Comparison of ENCODE assay signal across 1 cellular context in the genomic region with DNA sequence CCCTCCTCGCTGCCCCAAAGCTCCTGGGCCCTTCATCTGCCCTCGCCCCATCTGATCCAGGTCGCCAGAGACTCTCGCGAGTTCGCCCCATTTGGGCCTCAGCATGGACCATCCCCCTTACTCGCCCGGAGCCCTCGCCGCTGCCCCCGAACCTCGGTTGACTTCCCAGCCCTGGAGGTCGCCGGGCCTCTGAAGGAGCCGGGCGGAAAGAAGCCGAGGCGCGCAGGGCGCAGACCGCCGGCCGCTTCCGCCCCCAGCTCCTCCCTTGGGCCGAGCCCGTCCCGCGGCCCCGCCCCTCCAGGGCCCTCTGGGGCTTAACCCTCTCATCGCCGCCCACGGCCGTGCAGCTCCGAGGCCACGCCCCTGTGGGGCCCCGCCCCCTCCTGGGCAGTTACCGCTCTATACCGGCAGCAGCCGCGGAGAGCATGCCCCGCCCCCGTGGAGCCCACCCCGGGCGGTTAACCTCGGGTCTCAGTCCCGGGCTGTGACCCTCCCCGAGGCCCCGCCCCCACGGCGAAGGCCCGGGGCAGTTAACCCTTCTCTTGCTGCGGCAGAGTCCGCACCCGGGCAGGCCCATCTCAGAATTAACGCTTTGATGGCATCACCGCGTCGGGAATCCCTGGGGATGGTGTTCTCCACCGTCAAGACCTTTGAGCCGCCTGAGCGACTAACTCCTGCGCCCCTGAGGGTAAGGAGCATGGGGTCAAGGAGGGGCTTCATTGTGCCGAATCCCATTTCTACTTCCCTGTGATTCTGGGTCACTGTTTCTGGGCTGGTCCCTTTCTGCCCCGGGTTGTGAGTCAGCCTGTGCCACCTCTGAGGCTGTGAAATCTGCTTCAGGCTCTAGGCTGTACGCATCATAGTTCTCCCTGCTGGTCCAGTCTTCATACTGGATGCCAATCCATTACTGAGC.
A peak's percentile ranks its signal among the peaks of the same experiment; 100 is the strongest.
TF ChIP-seq lines count a peak whose summit lies in the region.

A gene with protein sequence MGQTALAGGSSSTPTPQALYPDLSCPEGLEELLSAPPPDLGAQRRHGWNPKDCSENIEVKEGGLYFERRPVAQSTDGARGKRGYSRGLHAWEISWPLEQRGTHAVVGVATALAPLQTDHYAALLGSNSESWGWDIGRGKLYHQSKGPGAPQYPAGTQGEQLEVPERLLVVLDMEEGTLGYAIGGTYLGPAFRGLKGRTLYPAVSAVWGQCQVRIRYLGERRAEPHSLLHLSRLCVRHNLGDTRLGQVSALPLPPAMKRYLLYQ (minus strand): TSS at position 210 of the 913 bp plus-strand sequence. CDS start 402 bp downstream, outside the sequence.

TF ChIP-seq in K562, 482 proteins besides CTCF, POLR2A, EP300 and RAD21 (continued from another document and continues in another):
- TF ChIP-seq, protein P1, sequence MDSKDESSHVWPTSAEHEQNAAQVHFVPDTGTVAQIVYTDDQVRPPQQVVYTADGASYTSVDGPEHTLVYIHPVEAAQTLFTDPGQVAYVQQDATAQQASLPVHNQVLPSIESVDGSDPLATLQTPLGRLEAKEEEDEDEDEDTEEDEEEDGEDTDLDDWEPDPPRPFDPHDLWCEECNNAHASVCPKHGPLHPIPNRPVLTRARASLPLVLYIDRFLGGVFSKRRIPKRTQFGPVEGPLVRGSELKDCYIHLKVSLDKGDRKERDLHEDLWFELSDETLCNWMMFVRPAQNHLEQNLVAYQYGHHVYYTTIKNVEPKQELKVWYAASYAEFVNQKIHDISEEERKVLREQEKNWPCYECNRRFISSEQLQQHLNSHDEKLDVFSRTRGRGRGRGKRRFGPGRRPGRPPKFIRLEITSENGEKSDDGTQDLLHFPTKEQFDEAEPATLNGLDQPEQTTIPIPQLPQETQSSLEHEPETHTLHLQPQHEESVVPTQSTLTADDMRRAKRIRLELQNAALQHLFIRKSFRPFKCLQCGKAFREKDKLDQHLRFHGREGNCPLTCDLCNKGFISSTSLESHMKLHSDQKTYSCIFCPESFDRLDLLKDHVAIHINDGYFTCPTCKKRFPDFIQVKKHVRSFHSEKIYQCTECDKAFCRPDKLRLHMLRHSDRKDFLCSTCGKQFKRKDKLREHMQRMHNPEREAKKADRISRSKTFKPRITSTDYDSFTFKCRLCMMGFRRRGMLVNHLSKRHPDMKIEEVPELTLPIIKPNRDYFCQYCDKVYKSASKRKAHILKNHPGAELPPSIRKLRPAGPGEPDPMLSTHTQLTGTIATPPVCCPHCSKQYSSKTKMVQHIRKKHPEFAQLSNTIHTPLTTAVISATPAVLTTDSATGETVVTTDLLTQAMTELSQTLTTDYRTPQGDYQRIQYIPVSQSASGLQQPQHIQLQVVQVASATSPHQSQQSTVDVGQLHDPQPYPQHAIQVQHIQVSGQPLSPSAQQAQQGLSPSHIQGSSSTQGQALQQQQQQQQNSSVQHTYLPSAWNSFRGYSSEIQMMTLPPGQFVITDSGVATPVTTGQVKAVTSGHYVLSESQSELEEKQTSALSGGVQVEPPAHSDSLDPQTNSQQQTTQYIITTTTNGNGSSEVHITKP (IDR thresholded peaks at IDR 0.05; ENCODE audit: partially characterized antibody), result peak; percentile 23
- TF ChIP-seq MTA1 (IDR thresholded peaks at IDR 0.05; ENCODE audit: borderline replicate concordance) (no peak), JUN (IDR thresholded peaks at IDR 0.05; ENCODE audit: borderline replicate concordance, low read depth, low read length) (no peak), JUN (CRISPR knock-in tag; IDR thresholded peaks at IDR 0.05; ENCODE audit: borderline replicate concordance) (no peak), POLR2B (IDR thresholded peaks at IDR 0.05; ENCODE audit: low read depth, partially characterized antibody) (peak; percentile 46), NCOR1 (IDR thresholded peaks at IDR 0.05) (no peak), SRF (CRISPR knock-in tag; IDR thresholded peaks at IDR 0.05) (no peak), BRD4 (IDR thresholded peaks at IDR 0.05) (no peak), MXI1 (IDR thresholded peaks at IDR 0.05; ENCODE audit: low read depth, low read length) (peak; percentile 45; the same call in 1 of the 2 replicates), HSF4 (CRISPR knock-in tag; IDR thresholded peaks at IDR 0.05; ENCODE audit: borderline replicate concordance) (no peak), POLR3A (IDR thresholded peaks at IDR 0.05; ENCODE audit: borderline replicate concordance, extremely low read depth, insufficient read depth, insufficient read length) (no peak), CXXC5 (CRISPR knock-in tag; IDR thresholded peaks at IDR 0.05) (peak; percentile 73), ZNF184 (CRISPR knock-in tag; IDR thresholded peaks at IDR 0.05) (no peak), MCM5 (IDR thresholded peaks at IDR 0.05; ENCODE audit: low read depth) (no peak), TAF1 (IDR thresholded peaks at IDR 0.05; ENCODE audit: control insufficient read depth, extremely low read depth, insufficient read depth, low read length, severe bottlenecking) (peak; percentile 52), TBP (optimal IDR thresholded peaks at IDR 0.05; ENCODE audit: low read depth, low read length) (peak; percentile 45), ZNF778 (CRISPR knock-in tag; IDR thresholded peaks at IDR 0.05) (no peak), ZC3H11A (IDR thresholded peaks at IDR 0.05; ENCODE audit: low read depth, low read length) (no peak), ESRRA (IDR thresholded peaks at IDR 0.05; ENCODE audit: borderline replicate concordance, low read depth) (peak; percentile 17; the same call in 1 of the 2 replicates), SIN3A (IDR thresholded peaks at IDR 0.05; ENCODE audit: borderline replicate concordance in 2 of 2, control insufficient read depth in 1 of 2, low read depth in 2 of 2, low read length in 2 of 2) (peak in 1 of 2 experiments; percentile 26; a peak in 1 of 4 replicates), ETV5 (CRISPR knock-in tag; IDR thresholded peaks at IDR 0.05; ENCODE audit: low read depth) (no peak), HDAC2 (IDR thresholded peaks at IDR 0.05) (no peak), HNRNPLL (IDR thresholded peaks at IDR 0.05; ENCODE audit: low read depth, low read length, poor library complexity, severe bottlenecking) (no peak), HCFC1 (IDR thresholded peaks at IDR 0.05; ENCODE audit: low read depth, low read length) (peak; percentile 26; the same call in 1 of the 2 replicates), STAT5A (IDR thresholded peaks at IDR 0.05; ENCODE audit: borderline replicate concordance, low read length) (no peak), RBM39 (optimal IDR thresholded peaks at IDR 0.05; ENCODE audit: low read depth, low read length) (no peak), ZNF445 (CRISPR knock-in tag; IDR thresholded peaks at IDR 0.05; ENCODE audit: low read depth) (no peak), ZBED1 (IDR thresholded peaks at IDR 0.05) (no peak)
- TF ChIP-seq, protein P2, sequence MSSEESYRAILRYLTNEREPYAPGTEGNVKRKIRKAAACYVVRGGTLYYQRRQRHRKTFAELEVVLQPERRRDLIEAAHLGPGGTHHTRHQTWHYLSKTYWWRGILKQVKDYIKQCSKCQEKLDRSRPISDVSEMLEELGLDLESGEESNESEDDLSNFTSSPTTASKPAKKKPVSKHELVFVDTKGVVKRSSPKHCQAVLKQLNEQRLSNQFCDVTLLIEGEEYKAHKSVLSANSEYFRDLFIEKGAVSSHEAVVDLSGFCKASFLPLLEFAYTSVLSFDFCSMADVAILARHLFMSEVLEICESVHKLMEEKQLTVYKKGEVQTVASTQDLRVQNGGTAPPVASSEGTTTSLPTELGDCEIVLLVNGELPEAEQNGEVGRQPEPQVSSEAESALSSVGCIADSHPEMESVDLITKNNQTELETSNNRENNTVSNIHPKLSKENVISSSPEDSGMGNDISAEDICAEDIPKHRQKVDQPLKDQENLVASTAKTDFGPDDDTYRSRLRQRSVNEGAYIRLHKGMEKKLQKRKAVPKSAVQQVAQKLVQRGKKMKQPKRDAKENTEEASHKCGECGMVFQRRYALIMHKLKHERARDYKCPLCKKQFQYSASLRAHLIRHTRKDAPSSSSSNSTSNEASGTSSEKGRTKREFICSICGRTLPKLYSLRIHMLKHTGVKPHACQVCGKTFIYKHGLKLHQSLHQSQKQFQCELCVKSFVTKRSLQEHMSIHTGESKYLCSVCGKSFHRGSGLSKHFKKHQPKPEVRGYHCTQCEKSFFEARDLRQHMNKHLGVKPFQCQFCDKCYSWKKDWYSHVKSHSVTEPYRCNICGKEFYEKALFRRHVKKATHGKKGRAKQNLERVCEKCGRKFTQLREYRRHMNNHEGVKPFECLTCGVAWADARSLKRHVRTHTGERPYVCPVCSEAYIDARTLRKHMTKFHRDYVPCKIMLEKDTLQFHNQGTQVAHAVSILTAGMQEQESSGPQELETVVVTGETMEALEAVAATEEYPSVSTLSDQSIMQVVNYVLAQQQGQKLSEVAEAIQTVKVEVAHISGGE (CRISPR knock-in tag; IDR thresholded peaks at IDR 0.05), result peak; percentile 76 to 95 (median 77); a peak in 5 of 6 replicates
- TF ChIP-seq, protein P3, sequence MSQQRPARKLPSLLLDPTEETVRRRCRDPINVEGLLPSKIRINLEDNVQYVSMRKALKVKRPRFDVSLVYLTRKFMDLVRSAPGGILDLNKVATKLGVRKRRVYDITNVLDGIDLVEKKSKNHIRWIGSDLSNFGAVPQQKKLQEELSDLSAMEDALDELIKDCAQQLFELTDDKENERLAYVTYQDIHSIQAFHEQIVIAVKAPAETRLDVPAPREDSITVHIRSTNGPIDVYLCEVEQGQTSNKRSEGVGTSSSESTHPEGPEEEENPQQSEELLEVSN (IDR thresholded peaks at IDR 0.05; ENCODE audit: borderline replicate concordance in 1 of 2, extremely low read depth in 1 of 2, insufficient read depth in 1 of 2, insufficient read length in 1 of 2, low read depth in 1 of 2, low read length in 1 of 2, poor library complexity in 1 of 2, severe bottlenecking in 1 of 2), result peak in 1 of 2 experiments; percentile 35
- TF ChIP-seq, protein P4, sequence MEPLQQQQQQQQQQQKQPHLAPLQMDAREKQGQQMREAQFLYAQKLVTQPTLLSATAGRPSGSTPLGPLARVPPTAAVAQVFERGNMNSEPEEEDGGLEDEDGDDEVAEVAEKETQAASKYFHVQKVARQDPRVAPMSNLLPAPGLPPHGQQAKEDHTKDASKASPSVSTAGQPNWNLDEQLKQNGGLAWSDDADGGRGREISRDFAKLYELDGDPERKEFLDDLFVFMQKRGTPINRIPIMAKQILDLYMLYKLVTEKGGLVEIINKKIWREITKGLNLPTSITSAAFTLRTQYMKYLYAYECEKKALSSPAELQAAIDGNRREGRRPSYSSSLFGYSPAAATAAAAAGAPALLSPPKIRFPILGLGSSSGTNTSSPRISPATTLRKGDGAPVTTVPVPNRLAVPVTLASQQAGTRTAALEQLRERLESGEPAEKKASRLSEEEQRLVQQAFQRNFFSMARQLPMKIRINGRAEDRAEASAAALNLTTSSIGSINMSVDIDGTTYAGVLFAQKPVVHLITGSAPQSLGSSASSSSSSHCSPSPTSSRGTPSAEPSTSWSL (CRISPR knock-in tag; IDR thresholded peaks at IDR 0.05; ENCODE audit: borderline replicate concordance), result no peak
- TF ChIP-seq, protein P5, sequence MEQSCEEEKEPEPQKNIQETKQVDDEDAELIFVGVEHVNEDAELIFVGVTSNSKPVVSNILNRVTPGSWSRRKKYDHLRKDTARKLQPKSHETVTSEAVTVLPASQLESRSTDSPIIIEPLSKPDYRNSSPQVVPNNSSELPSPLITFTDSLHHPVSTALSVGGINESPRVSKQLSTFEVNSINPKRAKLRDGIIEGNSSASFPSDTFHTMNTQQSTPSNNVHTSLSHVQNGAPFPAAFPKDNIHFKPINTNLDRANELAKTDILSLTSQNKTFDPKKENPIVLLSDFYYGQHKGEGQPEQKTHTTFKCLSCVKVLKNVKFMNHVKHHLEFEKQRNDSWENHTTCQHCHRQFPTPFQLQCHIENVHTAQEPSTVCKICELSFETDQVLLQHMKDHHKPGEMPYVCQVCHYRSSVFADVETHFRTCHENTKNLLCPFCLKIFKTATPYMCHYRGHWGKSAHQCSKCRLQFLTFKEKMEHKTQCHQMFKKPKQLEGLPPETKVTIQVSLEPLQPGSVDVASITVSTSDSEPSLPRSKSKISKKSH (CRISPR knock-in tag; IDR thresholded peaks at IDR 0.05), result no peak
- TF ChIP-seq, protein P6, sequence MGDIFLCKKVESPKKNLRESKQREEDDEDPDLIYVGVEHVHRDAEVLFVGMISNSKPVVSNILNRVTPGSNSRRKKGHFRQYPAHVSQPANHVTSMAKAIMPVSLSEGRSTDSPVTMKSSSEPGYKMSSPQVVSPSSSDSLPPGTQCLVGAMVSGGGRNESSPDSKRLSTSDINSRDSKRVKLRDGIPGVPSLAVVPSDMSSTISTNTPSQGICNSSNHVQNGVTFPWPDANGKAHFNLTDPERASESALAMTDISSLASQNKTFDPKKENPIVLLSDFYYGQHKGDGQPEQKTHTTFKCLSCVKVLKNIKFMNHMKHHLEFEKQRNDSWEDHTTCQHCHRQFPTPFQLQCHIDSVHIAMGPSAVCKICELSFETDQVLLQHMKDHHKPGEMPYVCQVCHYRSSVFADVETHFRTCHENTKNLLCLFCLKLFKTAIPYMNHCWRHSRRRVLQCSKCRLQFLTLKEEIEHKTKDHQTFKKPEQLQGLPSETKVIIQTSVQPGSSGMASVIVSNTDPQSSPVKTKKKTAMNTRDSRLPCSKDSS (IDR thresholded peaks at IDR 0.05; ENCODE audit: low read depth, partially characterized antibody), result no peak
- TF ChIP-seq, protein P7, sequence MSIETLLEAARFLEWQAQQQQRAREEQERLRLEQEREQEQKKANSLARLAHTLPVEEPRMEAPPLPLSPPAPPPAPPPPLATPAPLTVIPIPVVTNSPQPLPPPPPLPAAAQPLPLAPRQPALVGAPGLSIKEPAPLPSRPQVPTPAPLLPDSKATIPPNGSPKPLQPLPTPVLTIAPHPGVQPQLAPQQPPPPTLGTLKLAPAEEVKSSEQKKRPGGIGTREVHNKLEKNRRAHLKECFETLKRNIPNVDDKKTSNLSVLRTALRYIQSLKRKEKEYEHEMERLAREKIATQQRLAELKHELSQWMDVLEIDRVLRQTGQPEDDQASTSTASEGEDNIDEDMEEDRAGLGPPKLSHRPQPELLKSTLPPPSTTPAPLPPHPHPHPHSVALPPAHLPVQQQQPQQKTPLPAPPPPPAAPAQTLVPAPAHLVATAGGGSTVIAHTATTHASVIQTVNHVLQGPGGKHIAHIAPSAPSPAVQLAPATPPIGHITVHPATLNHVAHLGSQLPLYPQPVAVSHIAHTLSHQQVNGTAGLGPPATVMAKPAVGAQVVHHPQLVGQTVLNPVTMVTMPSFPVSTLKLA (conservative IDR thresholded peaks at IDR 0.05), result peak; percentile 29 to 60; a peak in 3 of 4 replicates
- TF ChIP-seq, protein P8, sequence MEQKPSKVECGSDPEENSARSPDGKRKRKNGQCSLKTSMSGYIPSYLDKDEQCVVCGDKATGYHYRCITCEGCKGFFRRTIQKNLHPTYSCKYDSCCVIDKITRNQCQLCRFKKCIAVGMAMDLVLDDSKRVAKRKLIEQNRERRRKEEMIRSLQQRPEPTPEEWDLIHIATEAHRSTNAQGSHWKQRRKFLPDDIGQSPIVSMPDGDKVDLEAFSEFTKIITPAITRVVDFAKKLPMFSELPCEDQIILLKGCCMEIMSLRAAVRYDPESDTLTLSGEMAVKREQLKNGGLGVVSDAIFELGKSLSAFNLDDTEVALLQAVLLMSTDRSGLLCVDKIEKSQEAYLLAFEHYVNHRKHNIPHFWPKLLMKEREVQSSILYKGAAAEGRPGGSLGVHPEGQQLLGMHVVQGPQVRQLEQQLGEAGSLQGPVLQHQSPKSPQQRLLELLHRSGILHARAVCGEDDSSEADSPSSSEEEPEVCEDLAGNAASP (IDR thresholded peaks at IDR 0.05), result no peak
